ENCODE assay signal across 21 cellular contexts in genomic region chr3:169058681-169059080, GRCh38.
"Had no signal": no experiment of that assay in that cellular context is flagged by ENCODE, and none has a peak within 500 bp of the region (broad histone marks: within the 10 kb centered on the region; RNA-seq: fewer than 3 reads in every experiment).

No MANE protein-coding gene starts in this region.

- H3K4me3 ChIP-seq: K562, SJCRH30 had no signal

- H3K27me3 ChIP-seq: SJCRH30 had no signal

- DNase-seq: Kasumi-1, MV-4-11, NCI-H1048, NCI-H1105, NCI-H1417, NCI-H1436 treated with DMSO at 0.1 percent for 48 hours, NCI-H1694, NCI-H187 treated with DMSO at 0.1 percent for 48 hours, NCI-H2029 treated with DMSO at 0.1 percent for 48 hours, NCI-H2227 treated with DMSO at 0.1 percent for 48 hours, NCI-H526 treated with DMSO at 0.1 percent for 48 hours, NCI-H774, RPMI8226, SHP77 treated with DMSO at 0.1 percent for 48 hours, SJCRH30 had no signal

- H3K4me2 ChIP-seq: KMS-11 had no signal

- H3K36me3 ChIP-seq: SJCRH30 had no signal

- H3K9me3 ChIP-seq: SJCRH30 had no signal

- H3K9ac ChIP-seq: KMS-11 had no signal

- FAIRE-seq: HTR-8/SVneo, K562, RCC 7860 had no signal

- H3K27ac ChIP-seq: KMS-11, SJCRH30 had no signal

- ATAC-seq: K562, Right ventricle myocardium inferior, SK-N-SH treated with all-trans-retinoic acid at 6 μM for 48 hours had no signal
